ENCODE assay signal across 12 cellular contexts in the genomic region with DNA sequence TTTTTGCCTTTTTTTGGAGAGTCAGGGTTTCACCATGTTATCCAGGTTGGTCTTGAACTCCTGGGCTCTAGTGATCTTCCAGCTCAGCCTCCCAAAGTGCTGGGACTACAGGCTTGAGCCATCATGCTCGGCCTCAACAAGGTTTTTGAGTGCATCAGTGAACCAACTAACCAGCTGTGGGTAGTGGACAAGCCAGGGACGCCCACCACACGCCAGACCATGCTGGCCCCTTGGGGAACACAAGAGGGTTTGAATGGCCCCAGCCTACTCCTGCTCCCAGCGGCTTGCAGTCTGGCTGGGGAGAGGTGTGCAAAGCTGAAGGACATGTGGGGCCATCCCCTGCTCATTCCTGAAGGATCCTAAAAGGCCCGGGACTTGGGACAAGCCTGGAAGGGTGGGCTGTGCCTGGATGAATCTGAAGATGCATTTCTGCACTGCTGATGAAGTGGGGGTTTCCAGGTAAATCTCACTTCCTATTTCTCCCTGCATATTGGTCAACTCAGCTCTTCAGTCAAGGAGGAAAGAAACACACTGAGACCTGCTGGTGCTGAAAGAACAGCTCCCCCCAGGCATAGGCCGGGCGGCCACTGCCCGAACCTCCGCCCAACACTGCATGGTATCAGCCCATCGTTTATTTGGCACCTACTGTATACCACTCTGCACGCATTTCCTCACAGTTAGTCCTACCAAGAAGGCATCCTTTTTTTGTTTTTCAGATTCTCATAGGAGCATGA. TPM values are rescaled to one million over a fixed set of nuclear protein-coding genes. Genes with fewer than 3 reads are reported as not detected.
A peak's percentile ranks its signal among the peaks of the same experiment; 100 is the strongest.
DNase-seq lines count a peak whose midpoint lies in the region; ATAC-seq and TF ChIP-seq lines count a peak whose summit lies in the region.
"Had no signal": no experiment of that assay in that cellular context is flagged by ENCODE, and none has a peak within 500 bp of the region (broad histone marks: within the 10 kb centered on the region; RNA-seq: fewer than 3 reads in every experiment).

No MANE protein-coding gene starts in this region.

- TF ChIP-seq CTCF in WTC11 (IDR thresholded peaks at IDR 0.05): no peak
- no peak for TF ChIP-seq CTCF in right atrium auricular region (IDR thresholded peaks at IDR 0.05)

- peak; percentile 57 for ATAC-seq in GM18858 (IDR thresholded peaks at IDR 0.05; ENCODE audit: unreplicated experiment)
- peak; percentile 53 for ATAC-seq in HG03354 (IDR thresholded peaks at IDR 0.05; ENCODE audit: poor library complexity, severe bottlenecking, unreplicated experiment)
- peak; percentile 64 for ATAC-seq in WTC11
- peak; percentile 76 to 82 for ATAC-seq in naive B cell (ENCODE audit: low read depth in 2 of 2)
- ATAC-seq in HG03460 (IDR thresholded peaks at IDR 0.05; ENCODE audit: unreplicated experiment): no peak

- H3K27me3 Mint-ChIP-seq in WTC11 (ENCODE audit: low read depth): peaks cover 26% of the 10 kb centered on the region
- peaks cover 29 to 55% (median 37%) of the 10 kb centered on the region in 3 donors for H3K27me3 Mint-ChIP-seq in naive B cell
- peaks cover 60% of the 10 kb centered on the region for H3K27me3 Mint-ChIP-seq in activated naive CD8-positive, alpha-beta T cell treated with anti-CD3 and anti-CD28 coated beads for 36 hours

- H3K4me1 Mint-ChIP-seq in WTC11: no peaks in the 10 kb centered on the region
- peaks cover 0 to 10% (median 0%) of the 10 kb centered on the region in 3 donors for H3K4me1 Mint-ChIP-seq in naive B cell
- H3K4me1 Mint-ChIP-seq in activated naive CD8-positive, alpha-beta T cell treated with anti-CD3 and anti-CD28 coated beads for 36 hours: peaks cover 2% of the 10 kb centered on the region
- H3K4me1 Mint-ChIP-seq: central memory CD8-positive, alpha-beta T cell had no signal

- intact Hi-C loops in cardiac septum (cut with DNase I): no loop called here

- no peak overlapping the region for H3K27ac ChIP-seq in right atrium auricular region

- peaks cover 0 to 16% of the 10 kb centered on the region in 2 donors for H3K9me3 ChIP-seq in right atrium auricular region

- H3K27me3 ChIP-seq in right atrium auricular region: no peaks in the 10 kb centered on the region

- CTCF ChIA-PET in WTC11 (lab: Charles Lee): interaction anchor here (0.6 to 1.0 kb wide), 3 partner anchors 22 to 159 kb away, joined by 3 to 5 read pairs (median 4); no protein-coding TSS in a partner anchor

- DNase-seq in WTC11 (ENCODE audit: low spot score) (peak; percentile 57), naive B cell (peak; percentile 23), cardiac septum (ENCODE audit: low spot score) (no peak), right atrium auricular region (ENCODE audit: low spot score) (no peak)
- DNase-seq in activated naive CD8-positive, alpha-beta T cell treated with anti-CD3 and anti-CD28 coated beads for 36 hours: no peak
- DNase-seq: activated CD4-positive, alpha-beta memory T cell treated with anti-CD3 and anti-CD28 coated beads for 36 hours had no signal

- H3K36me3 ChIP-seq in right atrium auricular region: no peaks in the 10 kb centered on the region

- H3K4me3 Mint-ChIP-seq in WTC11 (no peak overlapping the region), naive B cell (no peak overlapping the region)
- H3K4me3 Mint-ChIP-seq in activated naive CD8-positive, alpha-beta T cell treated with anti-CD3 and anti-CD28 coated beads for 36 hours: no peak overlapping the region
- H3K4me3 Mint-ChIP-seq: activated CD4-positive, alpha-beta memory T cell treated with anti-CD3 and anti-CD28 coated beads for 36 hours; central memory CD8-positive, alpha-beta T cell had no signal

- no peak overlapping the region for H3K4me3 ChIP-seq in right atrium auricular region

- H3K9me3 Mint-ChIP-seq in WTC11 (peaks cover 13% of the 10 kb centered on the region), naive B cell (peaks cover 2 to 20% (median 11%) of the 10 kb centered on the region in 7 donors)
- peaks cover 5% of the 10 kb centered on the region for H3K9me3 Mint-ChIP-seq in activated naive CD8-positive, alpha-beta T cell treated with anti-CD3 and anti-CD28 coated beads for 36 hours
- H3K9me3 Mint-ChIP-seq: activated CD4-positive, alpha-beta memory T cell treated with anti-CD3 and anti-CD28 coated beads for 36 hours; central memory CD8-positive, alpha-beta T cell had no signal

- no peaks in the 10 kb centered on the region for H3K4me1 ChIP-seq in right atrium auricular region

- H3K27ac Mint-ChIP-seq in WTC11 (no peak overlapping the region), naive B cell (no peak overlapping the region)
- no peak overlapping the region for H3K27ac Mint-ChIP-seq in activated naive CD8-positive, alpha-beta T cell treated with anti-CD3 and anti-CD28 coated beads for 36 hours
- H3K27ac Mint-ChIP-seq: activated CD4-positive, alpha-beta memory T cell treated with anti-CD3 and anti-CD28 coated beads for 36 hours had no signal

- H3K36me3 Mint-ChIP-seq in WTC11 (no peaks in the 10 kb centered on the region), naive B cell (no peaks in the 10 kb centered on the region)
- peaks cover 1% of the 10 kb centered on the region for H3K36me3 Mint-ChIP-seq in activated naive CD8-positive, alpha-beta T cell treated with anti-CD3 and anti-CD28 coated beads for 36 hours
- H3K36me3 Mint-ChIP-seq: activated CD4-positive, alpha-beta memory T cell treated with anti-CD3 and anti-CD28 coated beads for 36 hours had no signal

- POLR2A ChIA-PET in WTC11 (lab: Charles Lee): interaction anchor here (0.6 kb wide), 2 partner anchors 13 to 163 kb away, joined by 3 to 5 read pairs; no protein-coding TSS in a partner anchor

TF ChIP-seq in WTC11, 78 proteins besides CTCF, POLR2A, EP300 and RAD21:
- TF ChIP-seq ELF4 (CRISPR knock-in tag; IDR thresholded peaks at IDR 0.05; ENCODE audit: low read depth): no peak
- TF ChIP-seq, protein P1, sequence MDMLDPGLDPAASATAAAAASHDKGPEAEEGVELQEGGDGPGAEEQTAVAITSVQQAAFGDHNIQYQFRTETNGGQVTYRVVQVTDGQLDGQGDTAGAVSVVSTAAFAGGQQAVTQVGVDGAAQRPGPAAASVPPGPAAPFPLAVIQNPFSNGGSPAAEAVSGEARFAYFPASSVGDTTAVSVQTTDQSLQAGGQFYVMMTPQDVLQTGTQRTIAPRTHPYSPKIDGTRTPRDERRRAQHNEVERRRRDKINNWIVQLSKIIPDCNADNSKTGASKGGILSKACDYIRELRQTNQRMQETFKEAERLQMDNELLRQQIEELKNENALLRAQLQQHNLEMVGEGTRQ (CRISPR knock-in tag; IDR thresholded peaks at IDR 0.05): no peak
- TF ChIP-seq ZNF396 (CRISPR knock-in tag; IDR thresholded peaks at IDR 0.05; ENCODE audit: borderline replicate concordance): no peak
- TF ChIP-seq, protein P2, sequence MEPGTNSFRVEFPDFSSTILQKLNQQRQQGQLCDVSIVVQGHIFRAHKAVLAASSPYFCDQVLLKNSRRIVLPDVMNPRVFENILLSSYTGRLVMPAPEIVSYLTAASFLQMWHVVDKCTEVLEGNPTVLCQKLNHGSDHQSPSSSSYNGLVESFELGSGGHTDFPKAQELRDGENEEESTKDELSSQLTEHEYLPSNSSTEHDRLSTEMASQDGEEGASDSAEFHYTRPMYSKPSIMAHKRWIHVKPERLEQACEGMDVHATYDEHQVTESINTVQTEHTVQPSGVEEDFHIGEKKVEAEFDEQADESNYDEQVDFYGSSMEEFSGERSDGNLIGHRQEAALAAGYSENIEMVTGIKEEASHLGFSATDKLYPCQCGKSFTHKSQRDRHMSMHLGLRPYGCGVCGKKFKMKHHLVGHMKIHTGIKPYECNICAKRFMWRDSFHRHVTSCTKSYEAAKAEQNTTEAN (CRISPR knock-in tag; IDR thresholded peaks at IDR 0.05): no peak
- no peak for TF ChIP-seq SMAD4 (CRISPR knock-in tag; IDR thresholded peaks at IDR 0.05)
- TF ChIP-seq ZNF232 (CRISPR knock-in tag; IDR thresholded peaks at IDR 0.05): no peak
- TF ChIP-seq ZNF263 (CRISPR knock-in tag; IDR thresholded peaks at IDR 0.05; ENCODE audit: low read depth): no peak
- TF ChIP-seq, protein P3, sequence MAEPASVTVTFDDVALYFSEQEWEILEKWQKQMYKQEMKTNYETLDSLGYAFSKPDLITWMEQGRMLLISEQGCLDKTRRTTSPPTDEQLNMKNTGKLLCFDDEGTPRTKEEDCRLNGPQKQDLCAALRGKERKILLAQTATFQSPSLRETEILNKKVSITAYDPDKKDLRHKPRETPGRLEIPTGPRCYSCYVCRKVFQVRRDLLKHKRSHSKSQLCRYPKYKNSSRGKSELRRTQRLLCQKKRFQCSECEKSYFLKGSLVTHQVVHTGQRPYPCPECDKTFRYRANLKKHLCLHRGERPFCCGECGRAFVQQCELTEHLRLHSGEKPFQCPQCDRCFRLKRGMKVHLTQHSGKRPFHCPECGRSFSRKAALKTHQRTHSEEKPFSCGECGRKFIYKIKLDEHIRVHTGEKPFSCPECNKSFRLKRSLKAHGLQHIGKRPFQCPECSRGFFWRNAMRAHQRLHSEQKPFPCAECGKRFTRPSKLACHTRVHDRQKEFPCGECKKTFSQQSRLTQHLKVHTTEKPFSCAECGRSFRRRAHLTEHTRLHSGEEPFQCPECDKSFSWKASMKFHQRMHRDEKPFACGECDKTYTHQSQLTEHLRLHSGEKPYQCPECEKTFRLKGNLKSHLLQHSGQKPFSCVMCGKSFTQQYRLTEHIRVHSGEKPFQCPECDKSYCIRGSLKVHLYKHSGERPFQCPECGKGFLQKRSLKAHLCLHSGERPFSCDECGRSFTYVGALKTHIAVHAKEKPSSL (CRISPR knock-in tag; conservative IDR thresholded peaks at IDR 0.05): no peak
- TF ChIP-seq JAZF1 (CRISPR knock-in tag; IDR thresholded peaks at IDR 0.05): no peak
- TF ChIP-seq, protein P4, sequence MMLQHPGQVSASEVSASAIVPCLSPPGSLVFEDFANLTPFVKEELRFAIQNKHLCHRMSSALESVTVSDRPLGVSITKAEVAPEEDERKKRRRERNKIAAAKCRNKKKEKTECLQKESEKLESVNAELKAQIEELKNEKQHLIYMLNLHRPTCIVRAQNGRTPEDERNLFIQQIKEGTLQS (CRISPR knock-in tag; conservative IDR thresholded peaks at IDR 0.05): no peak
- TF ChIP-seq CBFB (CRISPR knock-in tag; IDR thresholded peaks at IDR 0.05; ENCODE audit: low read depth): no peak
- TF ChIP-seq, protein P5, sequence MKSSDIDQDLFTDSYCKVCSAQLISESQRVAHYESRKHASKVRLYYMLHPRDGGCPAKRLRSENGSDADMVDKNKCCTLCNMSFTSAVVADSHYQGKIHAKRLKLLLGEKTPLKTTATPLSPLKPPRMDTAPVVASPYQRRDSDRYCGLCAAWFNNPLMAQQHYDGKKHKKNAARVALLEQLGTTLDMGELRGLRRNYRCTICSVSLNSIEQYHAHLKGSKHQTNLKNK (CRISPR knock-in tag; IDR thresholded peaks at IDR 0.05): no peak

RNA-seq across cellular contexts. Expression of a gene that starts 6.9 kb away (rescaled TPM):
- total RNA-seq in WTC11 (2021): 0.09 TPM in 1 of 3 replicates, not detected in the others
- polyA plus RNA-seq in naive B cell (ENCODE audit: low read depth in 6 of 6): not detected
- total RNA-seq in activated naive CD8-positive, alpha-beta T cell treated with anti-CD3 and anti-CD28 coated beads for 36 hours: not detected
- not detected for total RNA-seq in cardiac septum
- under 1 TPM in 1 of 2 donors, not detected in 1; 0.19 TPM for total RNA-seq in right atrium auricular region
- total RNA-seq: activated CD4-positive, alpha-beta memory T cell treated with anti-CD3 and anti-CD28 coated beads for 36 hours; skeletal muscle tissue had no signal
- polyA plus RNA-seq: keratinocyte had no signal

Comparison
In these comparisons a context has a peak if more than half of its experiments do, and no peak if none do; other contexts are left out.
1. DNase-seq: peak in WTC11 (single experiment) and naive B cell (single experiment); none in activated naive CD8-positive, alpha-beta T cell treated with anti-CD3 and anti-CD28 coated beads for 36 hours (single experiment), cardiac septum (single experiment) and right atrium auricular region (single experiment).